Comparison of ENCODE assay signal across 22 cellular contexts in genomic region chr1:91506071-91506470, GRCh38.
"Had no signal": no experiment of that assay in that cellular context is flagged by ENCODE, and none has a peak within 500 bp of the region (broad histone marks: within the 10 kb centered on the region; RNA-seq: fewer than 3 reads in every experiment).

No MANE protein-coding gene starts in this region.

- H3K4me3 ChIP-seq: breast epithelium, esophagus muscularis mucosa, heart left ventricle, prostate gland, smooth muscle cell, stomach, thyroid gland had no signal

- H3K4me3 Mint-ChIP-seq: activated CD4-positive, alpha-beta memory T cell treated with anti-CD3 and anti-CD28 coated beads for 36 hours; activated CD4-positive, alpha-beta T cell treated with anti-CD3 and anti-CD28 coated beads, Interleukin-2, amount 10 ng/mL, durations not matched to agents 24 days and 14 days; activated T-cell treated with anti-CD3 and anti-CD28 coated beads, Interleukin-2, amount 50 U/mL, for 4 hours; naive thymus-derived CD8-positive, alpha-beta T cell; stimulated activated naive B cell treated with anti-CD40 and anti-IgM and Interleukin-4, amounts not matched to agents 10 μg/mL and 1 μg/mL and 100 μg/mL, for 72 hours had no signal

- ATAC-seq: activated naive CD4-positive, alpha-beta T cell treated with anti-CD3 and anti-CD28 coated beads, Interleukin-2, amount 50 U/mL, for 72 hours; activated T-cell treated with anti-CD3 and anti-CD28 coated beads, Interleukin-2, amount 50 U/mL, for 4 hours; foreskin keratinocyte; heart left ventricle; naive thymus-derived CD8-positive, alpha-beta T cell; stimulated activated naive B cell treated with anti-CD40 and anti-IgM and Interleukin-4, amounts not matched to agents 10 μg/mL and 1 μg/mL and 100 μg/mL, for 72 hours had no signal

- H3K4me1 ChIP-seq: breast epithelium, prostate gland had no signal

- H3K27ac Mint-ChIP-seq: activated CD4-positive, alpha-beta memory T cell treated with anti-CD3 and anti-CD28 coated beads for 36 hours; activated CD4-positive, alpha-beta T cell treated with anti-CD3 and anti-CD28 coated beads, Interleukin-2, amount 10 ng/mL, durations not matched to agents 24 days and 14 days; activated naive CD4-positive, alpha-beta T cell treated with anti-CD3 and anti-CD28 coated beads, Interleukin-2, amount 50 U/mL, for 72 hours; activated T-helper 2 cell treated with anti-CD3 and anti-CD28 coated beads, Interferon-gamma antibody, Interleukin-2, Interleukin-4, amounts not matched to agents 10 μg/mL and 5 μg/mL and 100 μg/mL, durations not matched to agents 14 hours and 24 hours and 36 hours; stimulated activated naive B cell treated with anti-CD40 and anti-IgM and Interleukin-4, amounts not matched to agents 10 μg/mL and 1 μg/mL and 100 μg/mL, for 72 hours had no signal

- H3K9me3 Mint-ChIP-seq: activated CD4-positive, alpha-beta memory T cell treated with anti-CD3 and anti-CD28 coated beads for 36 hours; activated CD4-positive, alpha-beta T cell treated with anti-CD3 and anti-CD28 coated beads, Interleukin-2, amount 10 ng/mL, durations not matched to agents 24 days and 14 days; activated naive CD4-positive, alpha-beta T cell treated with anti-CD3 and anti-CD28 coated beads, Interleukin-2, amount 50 U/mL, for 72 hours; activated T-cell treated with anti-CD3 and anti-CD28 coated beads, Interleukin-2, amount 50 U/mL, for 4 hours; activated T-helper 2 cell treated with anti-CD3 and anti-CD28 coated beads, Interferon-gamma antibody, Interleukin-2, Interleukin-4, amounts not matched to agents 10 μg/mL and 5 μg/mL and 100 μg/mL, durations not matched to agents 14 hours and 24 hours and 36 hours; naive thymus-derived CD8-positive, alpha-beta T cell; stimulated activated naive B cell treated with anti-CD40 and anti-IgM and Interleukin-4, amounts not matched to agents 10 μg/mL and 1 μg/mL and 100 μg/mL, for 72 hours had no signal

- DNase-seq: activated CD4-positive, alpha-beta memory T cell treated with anti-CD3 and anti-CD28 coated beads for 36 hours; activated CD4-positive, alpha-beta T cell treated with anti-CD3 and anti-CD28 coated beads, Interleukin-2, amount 10 ng/mL, durations not matched to agents 24 days and 14 days; activated CD4-positive, CD25-positive, alpha-beta regulatory T cell treated with anti-CD3 and anti-CD28 coated beads, Interleukin-2, amount 50 U/mL, for 72 hours; activated CD8-positive, alpha-beta memory T cell treated with anti-CD3 and anti-CD28 coated beads, Interleukin-2, amount 50 U/mL, for 48 hours; activated T-cell treated with anti-CD3 and anti-CD28 coated beads, Interleukin-2, amount 50 U/mL, for 4 hours; central memory CD4-positive, alpha-beta T cell; foreskin keratinocyte; heart left ventricle; hypothalamus; naive thymus-derived CD8-positive, alpha-beta T cell; stimulated activated CD4-positive, alpha-beta T cell treated with anti-CD3 and anti-CD28 coated beads, Interleukin-15, amount 100 ng/mL, for 24 hours; stimulated activated CD4-positive, alpha-beta T cell treated with anti-CD3 and anti-CD28 coated beads, Interleukin-2, amount 100 ng/mL, for 24 hours; stimulated activated naive B cell treated with anti-CD40 and anti-IgM and Interleukin-4, amounts not matched to agents 10 μg/mL and 1 μg/mL and 100 μg/mL, for 72 hours; stomach; T-helper 2 cell; thyroid gland had no signal

- H3K36me3 ChIP-seq: breast epithelium, esophagus muscularis mucosa, prostate gland, stomach, thyroid gland had no signal

- H3K4me2 ChIP-seq: smooth muscle cell had no signal

- H3K27me3 ChIP-seq: breast epithelium, esophagus muscularis mucosa, foreskin keratinocyte, heart left ventricle, stomach, thyroid gland had no signal

- H3K27me3 Mint-ChIP-seq: activated CD4-positive, alpha-beta memory T cell treated with anti-CD3 and anti-CD28 coated beads for 36 hours; activated CD4-positive, alpha-beta T cell treated with anti-CD3 and anti-CD28 coated beads, Interleukin-2, amount 10 ng/mL, durations not matched to agents 24 days and 14 days; naive thymus-derived CD8-positive, alpha-beta T cell; stimulated activated naive B cell treated with anti-CD40 and anti-IgM and Interleukin-4, amounts not matched to agents 10 μg/mL and 1 μg/mL and 100 μg/mL, for 72 hours had no signal

- H3K9me3 ChIP-seq: breast epithelium, esophagus muscularis mucosa, heart left ventricle, prostate gland, stomach, thyroid gland had no signal
